In the genomic region with DNA sequence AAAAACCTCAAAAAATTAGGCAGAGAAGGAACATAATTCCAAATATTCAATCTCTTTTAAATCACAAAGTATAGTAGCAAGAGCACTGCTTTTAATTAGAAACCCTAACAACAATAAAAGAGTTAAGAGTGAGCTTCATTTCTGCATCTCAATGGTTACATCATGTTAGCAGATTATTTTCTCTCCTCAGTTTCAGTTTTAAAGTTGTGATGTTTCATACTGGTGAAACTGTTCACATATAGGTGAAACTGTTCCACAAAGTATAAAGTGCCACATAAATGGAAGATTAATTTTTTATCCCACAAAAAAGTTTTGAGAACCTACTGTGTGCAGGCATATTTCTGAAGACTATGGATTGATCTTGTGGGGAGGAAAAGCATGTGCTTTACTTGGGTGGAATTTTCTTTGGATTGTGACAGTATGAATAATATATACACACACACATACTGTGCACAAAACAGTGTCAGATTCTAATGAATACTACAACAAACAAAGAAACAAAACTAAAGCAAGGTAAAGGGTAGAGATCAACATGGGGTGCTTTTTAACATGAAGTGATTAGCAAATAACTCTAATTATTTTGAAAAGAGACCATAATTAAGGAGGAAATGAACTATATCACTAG, we compare ENCODE assay signal across 1 cellular context.
TF ChIP-seq lines count a peak whose summit lies in the region.

No MANE protein-coding gene starts in this region.

TF ChIP-seq in endothelial cell of umbilical vein, 7 proteins besides CTCF, POLR2A, EP300 and RAD21:
- TF ChIP-seq EZH2 (IDR thresholded peaks at IDR 0.05; ENCODE audit: borderline replicate concordance, low read depth, low read length, severe bottlenecking): no peak
- no peak for TF ChIP-seq FOS (IDR thresholded peaks at IDR 0.05; ENCODE audit: borderline replicate concordance, insufficient read depth, low read length)
- no peak for TF ChIP-seq MYC (IDR thresholded peaks at IDR 0.05; ENCODE audit: low read depth, low read length)
- no peak for TF ChIP-seq MAX (IDR thresholded peaks at IDR 0.05; ENCODE audit: insufficient read depth, insufficient read length)
- no peak for TF ChIP-seq GATA2 (IDR thresholded peaks at IDR 0.05; ENCODE audit: insufficient read depth, insufficient read length, low read depth, low read length)
- TF ChIP-seq JUN (IDR thresholded peaks at IDR 0.05; ENCODE audit: borderline replicate concordance, insufficient read depth, insufficient read length, low read depth): no peak
- TF ChIP-seq POLR2AphosphoS5 (IDR thresholded peaks at IDR 0.05; ENCODE audit: insufficient read depth, low read depth, low read length): no peak
